8 cellular contexts compared by ENCODE assay signal in genomic region chr12:46370792-46371717, GRCh38. TPM values are rescaled to one million over a fixed set of nuclear protein-coding genes. Genes with fewer than 3 reads are reported as not detected.
DNase-seq lines count a peak whose midpoint lies in the region; ATAC-seq and TF ChIP-seq lines count a peak whose summit lies in the region.

No MANE protein-coding gene starts in this region.

- no peaks in the 10 kb centered on the region for H3K9me3 Mint-ChIP-seq in neural crest cell

- H3K27ac Mint-ChIP-seq in neural crest cell (ENCODE audit: unreplicated experiment), result peak overlapping the region; percentile 100

- no peaks in the 10 kb centered on the region for H3K9me3 ChIP-seq in GM23248 (ENCODE audit: low read depth)
- no peaks in the 10 kb centered on the region for H3K9me3 ChIP-seq in Karpas-422 (ENCODE audit: low read length)
- no peaks in the 10 kb centered on the region for H3K9me3 ChIP-seq in RWPE2 (ENCODE audit: severe bottlenecking)
- no peaks in the 10 kb centered on the region for H3K9me3 ChIP-seq in stomach smooth muscle (ENCODE audit: control insufficient read depth in 2 of 2, low read length in 2 of 2)

- H4K20me1 ChIP-seq in GM23248 (ENCODE audit: insufficient read depth) (peaks cover 49% of the 10 kb centered on the region), Karpas-422 (ENCODE audit: insufficient read depth, low read depth, low read length) (peaks cover 20% of the 10 kb centered on the region; the same call in 1 of the 2 replicates)

- H3K9me2 ChIP-seq in GM23248 (ENCODE audit: insufficient read depth) (no peaks in the 10 kb centered on the region), Karpas-422 (replicated peaks; ENCODE audit: insufficient read depth, low read length) (no peaks in the 10 kb centered on the region)

- peaks cover 55% of the 10 kb centered on the region for H3K4me1 Mint-ChIP-seq in neural crest cell

- in situ Hi-C loops in GM23248 (cut with MboI), result loop anchor here (25.0 kb wide), 1 partner anchor 566 kb away; no protein-coding TSS in a partner anchor

- H3K4me1 ChIP-seq in GM23248 (ENCODE audit: insufficient read depth) (peaks cover 13% of the 10 kb centered on the region), Karpas-422 (ENCODE audit: low read length) (peaks cover 18% of the 10 kb centered on the region), RWPE2 (ENCODE audit: insufficient read depth, poor library complexity, severe bottlenecking) (peaks cover 39% of the 10 kb centered on the region), stomach smooth muscle (ENCODE audit: control insufficient read depth, insufficient read depth, low read length) (peaks cover 36% of the 10 kb centered on the region)

- ATAC-seq in RWPE2 (ENCODE audit: low read depth), result peak; percentile 30

- peak overlapping the region; percentile 99 for H3K4me3 ChIP-seq in GM23248
- peak overlapping the region; percentile 86 for H3K4me3 ChIP-seq in Karpas-422 (ENCODE audit: low read length)
- H3K4me3 ChIP-seq in RWPE2 (ENCODE audit: severe bottlenecking), result peak overlapping the region; percentile 77
- peak overlapping the region; percentile 95 for H3K4me3 ChIP-seq in fibroblast of villous mesenchyme (ENCODE audit: low read depth, low read length)
- H3K4me3 ChIP-seq in stomach smooth muscle (ENCODE audit: low read length in 2 of 2), result peak overlapping the region; percentile 94 to 99

- TF ChIP-seq CTCF in RWPE2 (IDR thresholded peaks at IDR 0.05; ENCODE audit: poor library complexity, severe bottlenecking), result no peak
- no peak for TF ChIP-seq CTCF in fibroblast of villous mesenchyme (IDR thresholded peaks at IDR 0.05; ENCODE audit: insufficient read depth, low read depth, low read length)
- TF ChIP-seq CTCF in neural crest cell (conservative IDR thresholded peaks at IDR 0.05), result no peak

- peaks cover 33% of the 10 kb centered on the region for H3K27me3 Mint-ChIP-seq in neural crest cell (ENCODE audit: low read depth)

- H3K79me2 ChIP-seq in GM23248 (ENCODE audit: insufficient read depth), result peaks cover 97% of the 10 kb centered on the region
- H3K79me2 ChIP-seq in Karpas-422 (ENCODE audit: low read length), result peaks cover 26% of the 10 kb centered on the region

- peak overlapping the region; percentile 100 for H3K4me3 Mint-ChIP-seq in neural crest cell

- peak; percentile 88 for DNase-seq in EL
- peak; percentile 95 for DNase-seq in GM23248
- peak; percentile 90 for DNase-seq in Karpas-422
- peak; percentile 80 for DNase-seq in RWPE2 (ENCODE audit: low spot score)
- DNase-seq in activated effector memory CD4-positive, alpha-beta T cell treated with anti-CD3 and anti-CD28 coated beads, Interleukin-2, amount 50 U/mL, for 16 hours, result peak; percentile 98
- DNase-seq in fibroblast of villous mesenchyme (ENCODE audit: low read depth), result peak; percentile 88
- peak; percentile 91 for DNase-seq in neural crest cell (ENCODE audit: low read depth, low spot score)

- H3K36me3 ChIP-seq in GM23248 (ENCODE audit: low read depth) (peaks cover 51% of the 10 kb centered on the region), Karpas-422 (ENCODE audit: insufficient read depth, low read length) (peaks cover 49% of the 10 kb centered on the region), RWPE2 (ENCODE audit: low read depth) (peaks cover 64% of the 10 kb centered on the region), stomach smooth muscle (ENCODE audit: control insufficient read depth in 2 of 2, insufficient read depth in 2 of 2, low read length in 2 of 2) (peaks cover 25 to 43% of the 10 kb centered on the region in 2 donors)

- H2AFZ ChIP-seq in GM23248, result no peak overlapping the region
- H2AFZ ChIP-seq in Karpas-422 (ENCODE audit: low read length), result peak overlapping the region; percentile 25; the same call in 1 of the 2 replicates

- H3K36me3 Mint-ChIP-seq in neural crest cell (ENCODE audit: low read depth), result peaks cover 35% of the 10 kb centered on the region

- peaks cover 65% of the 10 kb centered on the region for H3F3A ChIP-seq in GM23248 (ENCODE audit: insufficient read depth)

- H3K9ac ChIP-seq in GM23248 (peak overlapping the region; percentile 98), Karpas-422 (ENCODE audit: low read length) (peak overlapping the region; percentile 85), stomach smooth muscle (ENCODE audit: low read length in 2 of 2) (peak overlapping the region; percentile 85 to 92)

- 1% methylated on average over 47 to 53 of the region's 54 CpGs for WGBS in GM23248 (ENCODE audit: low coverage in 1 of 2, low lambda C conversion rate in 2 of 2, missing lambda C conversion rate in 2 of 2), 2 experiments

- H3K27me3 ChIP-seq in GM23248 (replicated peaks; ENCODE audit: insufficient read depth) (no peaks in the 10 kb centered on the region), Karpas-422 (ENCODE audit: low read length) (no peaks in the 10 kb centered on the region), RWPE2 (ENCODE audit: insufficient read depth, poor library complexity, severe bottlenecking) (no peaks in the 10 kb centered on the region), stomach smooth muscle (ENCODE audit: control insufficient read depth in 1 of 2, insufficient read depth in 2 of 2, low read length in 2 of 2) (no peaks in the 10 kb centered on the region)

- peak overlapping the region; percentile 98 for H3K4me2 ChIP-seq in GM23248 (ENCODE audit: unreplicated experiment)
- peak overlapping the region; percentile 87 for H3K4me2 ChIP-seq in Karpas-422 (ENCODE audit: low read depth, low read length, poor library complexity, severe bottlenecking)

- H3K27ac ChIP-seq in GM23248 (peak overlapping the region; percentile 96), Karpas-422 (ENCODE audit: low read length) (peak overlapping the region; percentile 78), RWPE2 (ENCODE audit: poor library complexity, severe bottlenecking) (peak overlapping the region; percentile 96), stomach smooth muscle (ENCODE audit: low read length) (peak overlapping the region; percentile 97)

RNA-seq across cellular contexts. Expression of gene SLC38A2, which starts 1.5 kb away (rescaled TPM):
- total RNA-seq in GM23248 (2014; rRNA removed; shearing (Covaris generic)), result 1,383 and 1,539 TPM in 2 replicates
- 649 and 683 TPM in 2 replicates for polyA plus RNA-seq in GM23248 (2016; fragmentation: Nextera tagmentation; extraction: Ambion mirVana)
- 37.7 and 160 TPM in 2 replicates for total RNA-seq in Karpas-422 (2014; rRNA removed; shearing (Covaris generic); ENCODE audit: low replicate concordance)
- total RNA-seq in fibroblast of villous mesenchyme (914 and 1,547 TPM in 2 replicates), neural crest cell (186 and 199 TPM in 2 replicates)

Comparison
In these comparisons a context has a peak if more than half of its experiments do, and no peak if none do; other contexts are left out.
1. Peak in every context shown above with its lines: DNase-seq, ATAC-seq, H3K4me3 ChIP-seq and H3K27ac ChIP-seq.